Comparison of ENCODE assay signal across 1 cellular context in the genomic region with DNA sequence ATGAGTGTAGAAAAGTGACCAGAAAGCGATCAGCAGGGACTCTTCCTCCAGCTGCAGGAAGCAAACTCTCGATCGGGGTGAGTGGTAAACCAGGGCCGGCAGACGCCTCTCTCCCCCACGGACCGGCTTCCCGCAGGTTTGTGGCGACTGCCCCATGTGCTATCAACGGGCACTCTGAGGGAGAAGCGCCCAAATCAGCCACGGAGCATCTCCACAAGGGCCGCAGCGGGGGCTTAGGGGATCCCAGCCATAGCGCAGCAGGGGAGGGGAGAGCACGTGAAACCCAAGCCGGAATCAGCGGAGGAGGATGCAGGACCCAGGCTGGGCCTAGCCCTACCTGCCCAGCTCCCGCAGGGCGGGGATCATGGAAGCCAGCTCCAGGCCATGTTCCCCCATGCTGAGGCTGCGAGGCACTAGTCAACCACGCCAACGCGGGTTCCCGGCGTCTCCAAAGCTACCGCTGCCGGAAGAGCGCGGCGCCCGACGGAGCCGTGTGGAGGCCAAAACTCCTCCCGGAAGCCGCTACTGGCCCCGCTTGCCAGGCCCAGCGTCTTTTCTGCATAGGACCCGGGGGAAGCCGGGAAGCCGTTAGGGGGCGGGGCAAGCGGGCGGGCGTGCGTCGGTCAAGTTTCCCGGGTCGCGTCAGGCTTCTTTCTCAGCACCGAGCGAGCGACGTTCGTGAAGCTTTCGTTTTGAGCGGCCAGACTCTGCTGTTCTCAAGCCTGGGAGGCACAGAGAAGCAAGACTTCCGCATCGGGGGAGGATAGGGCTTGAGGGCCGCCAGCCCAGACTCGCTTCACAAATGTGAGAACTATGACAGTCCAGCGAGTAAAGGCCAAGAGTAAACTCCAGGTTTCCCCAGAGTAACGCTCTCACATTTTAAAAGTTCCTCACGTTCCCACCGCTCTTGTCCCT.
A peak's percentile ranks its signal among the peaks of the same experiment; 100 is the strongest.
TF ChIP-seq lines count a peak whose summit lies in the region.

TSS of gene ATR (minus strand) at position 425 of the 915 bp plus-strand sequence. CDS start at position 396, 29 bp downstream.

TF ChIP-seq in HepG2, 621 proteins besides CTCF, POLR2A, EP300 and RAD21 (continued from another document and continues in another):
- TF ChIP-seq HNF4A (CRISPR knock-in tag; IDR thresholded peaks at IDR 0.05) (peak; percentile 39; the same call in 1 of the 2 replicates), PHF5A (CRISPR knock-in tag; IDR thresholded peaks at IDR 0.05; ENCODE audit: low read depth, unreplicated experiment) (peak; percentile 87), ATF1 (CRISPR knock-in tag; IDR thresholded peaks at IDR 0.05) (peak; percentile 65), NFYC (CRISPR knock-in tag; IDR thresholded peaks at IDR 0.05) (peak; percentile 52), ZBTB21 (CRISPR knock-in tag; IDR thresholded peaks at IDR 0.05) (0 out of 2 replicates have a peak, but pooled peaks have one; percentile 57), ZNF207 (IDR thresholded peaks at IDR 0.05; ENCODE audit: borderline replicate concordance) (no peak), TEAD3 (CRISPR knock-in tag; optimal IDR thresholded peaks at IDR 0.05; ENCODE audit: borderline replicate concordance) (peak; percentile 83), NPAS2 (CRISPR knock-in tag; IDR thresholded peaks at IDR 0.05; ENCODE audit: borderline replicate concordance) (peak; percentile 61; the same call in 1 of the 2 replicates), KLF16 (CRISPR knock-in tag; IDR thresholded peaks at IDR 0.05) (peak in 1 of 2 experiments; percentile 97; a peak in 2 of 4 replicates), ZKSCAN1 (IDR thresholded peaks at IDR 0.05; ENCODE audit: low read length) (no peak), MAZ (IDR thresholded peaks at IDR 0.05; ENCODE audit: borderline replicate concordance, low read depth, low read length) (no peak), MAZ (CRISPR knock-in tag; IDR thresholded peaks at IDR 0.05; ENCODE audit: low read depth) (peak; percentile 94), ZMAT3 (CRISPR knock-in tag; conservative IDR thresholded peaks at IDR 0.05) (peak; percentile 93), ZSCAN25 (CRISPR knock-in tag; IDR thresholded peaks at IDR 0.05) (peak; percentile 76), ZBTB43 (CRISPR knock-in tag; conservative IDR thresholded peaks at IDR 0.05) (peak; percentile 79), ZNF343 (CRISPR knock-in tag; IDR thresholded peaks at IDR 0.05) (peak; percentile 83), DR1 (CRISPR knock-in tag; IDR thresholded peaks at IDR 0.05) (peak; percentile 97), ZNF224 (CRISPR knock-in tag; IDR thresholded peaks at IDR 0.05) (peak; percentile 91), NFAT5 (CRISPR knock-in tag; IDR thresholded peaks at IDR 0.05) (peak; percentile 65; the same call in 1 of the 2 replicates), RERE (CRISPR knock-in tag; IDR thresholded peaks at IDR 0.05; ENCODE audit: low read depth) (peak; percentile 70), ZSCAN22 (CRISPR knock-in tag; IDR thresholded peaks at IDR 0.05) (no peak), GZF1 (CRISPR knock-in tag; IDR thresholded peaks at IDR 0.05) (0 out of 2 replicates have a peak, but pooled peaks have one; percentile 75), RORA (CRISPR knock-in tag; IDR thresholded peaks at IDR 0.05) (no peak), ZNF501 (CRISPR knock-in tag; IDR thresholded peaks at IDR 0.05) (peak; percentile 100), ZNF256 (CRISPR knock-in tag; conservative IDR thresholded peaks at IDR 0.05) (peak; percentile 90; the same call in 1 of the 2 replicates), MYPOP (CRISPR knock-in tag; IDR thresholded peaks at IDR 0.05) (peak; percentile 94), ZSCAN5A (CRISPR knock-in tag; IDR thresholded peaks at IDR 0.05; ENCODE audit: borderline replicate concordance) (peak; percentile 94; the same call in 1 of the 2 replicates), XBP1 (CRISPR knock-in tag; IDR thresholded peaks at IDR 0.05) (no peak; the same call in 1 of the 2 replicates), LCORL (IDR thresholded peaks at IDR 0.05) (no peak), LCORL (CRISPR knock-in tag; IDR thresholded peaks at IDR 0.05) (no peak), EZH2 (conservative IDR thresholded peaks at IDR 0.05; ENCODE audit: low read depth, low read length) (no peak), FOSL2 (CRISPR knock-in tag; IDR thresholded peaks at IDR 0.05) (peak; percentile 72), ZSCAN31 (CRISPR knock-in tag; IDR thresholded peaks at IDR 0.05; ENCODE audit: low read depth) (peak; percentile 97), ZNF674 (CRISPR knock-in tag; IDR thresholded peaks at IDR 0.05; ENCODE audit: low read depth) (no peak)
- TF ChIP-seq, protein P1, sequence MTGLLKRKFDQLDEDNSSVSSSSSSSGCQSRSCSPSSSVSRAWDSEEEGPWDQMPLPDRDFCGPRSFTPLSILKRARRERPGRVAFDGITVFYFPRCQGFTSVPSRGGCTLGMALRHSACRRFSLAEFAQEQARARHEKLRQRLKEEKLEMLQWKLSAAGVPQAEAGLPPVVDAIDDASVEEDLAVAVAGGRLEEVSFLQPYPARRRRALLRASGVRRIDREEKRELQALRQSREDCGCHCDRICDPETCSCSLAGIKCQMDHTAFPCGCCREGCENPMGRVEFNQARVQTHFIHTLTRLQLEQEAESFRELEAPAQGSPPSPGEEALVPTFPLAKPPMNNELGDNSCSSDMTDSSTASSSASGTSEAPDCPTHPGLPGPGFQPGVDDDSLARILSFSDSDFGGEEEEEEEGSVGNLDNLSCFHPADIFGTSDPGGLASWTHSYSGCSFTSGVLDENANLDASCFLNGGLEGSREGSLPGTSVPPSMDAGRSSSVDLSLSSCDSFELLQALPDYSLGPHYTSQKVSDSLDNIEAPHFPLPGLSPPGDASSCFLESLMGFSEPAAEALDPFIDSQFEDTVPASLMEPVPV (CRISPR knock-in tag; IDR thresholded peaks at IDR 0.05), result peak; percentile 98
- TF ChIP-seq, protein P2, sequence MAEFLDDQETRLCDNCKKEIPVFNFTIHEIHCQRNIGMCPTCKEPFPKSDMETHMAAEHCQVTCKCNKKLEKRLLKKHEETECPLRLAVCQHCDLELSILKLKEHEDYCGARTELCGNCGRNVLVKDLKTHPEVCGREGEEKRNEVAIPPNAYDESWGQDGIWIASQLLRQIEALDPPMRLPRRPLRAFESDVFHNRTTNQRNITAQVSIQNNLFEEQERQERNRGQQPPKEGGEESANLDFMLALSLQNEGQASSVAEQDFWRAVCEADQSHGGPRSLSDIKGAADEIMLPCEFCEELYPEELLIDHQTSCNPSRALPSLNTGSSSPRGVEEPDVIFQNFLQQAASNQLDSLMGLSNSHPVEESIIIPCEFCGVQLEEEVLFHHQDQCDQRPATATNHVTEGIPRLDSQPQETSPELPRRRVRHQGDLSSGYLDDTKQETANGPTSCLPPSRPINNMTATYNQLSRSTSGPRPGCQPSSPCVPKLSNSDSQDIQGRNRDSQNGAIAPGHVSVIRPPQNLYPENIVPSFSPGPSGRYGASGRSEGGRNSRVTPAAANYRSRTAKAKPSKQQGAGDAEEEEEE (CRISPR knock-in tag; IDR thresholded peaks at IDR 0.05; ENCODE audit: borderline replicate concordance), result no peak
- TF ChIP-seq, protein P3, sequence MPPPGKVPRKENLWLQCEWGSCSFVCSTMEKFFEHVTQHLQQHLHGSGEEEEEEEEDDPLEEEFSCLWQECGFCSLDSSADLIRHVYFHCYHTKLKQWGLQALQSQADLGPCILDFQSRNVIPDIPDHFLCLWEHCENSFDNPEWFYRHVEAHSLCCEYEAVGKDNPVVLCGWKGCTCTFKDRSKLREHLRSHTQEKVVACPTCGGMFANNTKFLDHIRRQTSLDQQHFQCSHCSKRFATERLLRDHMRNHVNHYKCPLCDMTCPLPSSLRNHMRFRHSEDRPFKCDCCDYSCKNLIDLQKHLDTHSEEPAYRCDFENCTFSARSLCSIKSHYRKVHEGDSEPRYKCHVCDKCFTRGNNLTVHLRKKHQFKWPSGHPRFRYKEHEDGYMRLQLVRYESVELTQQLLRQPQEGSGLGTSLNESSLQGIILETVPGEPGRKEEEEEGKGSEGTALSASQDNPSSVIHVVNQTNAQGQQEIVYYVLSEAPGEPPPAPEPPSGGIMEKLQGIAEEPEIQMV (CRISPR knock-in tag; IDR thresholded peaks at IDR 0.05; ENCODE audit: low read depth), result peak; percentile 77
